23 cellular contexts compared by ENCODE assay signal in genomic region chr1:176543360-176544136, GRCh38.
"Had no signal": no experiment of that assay in that cellular context is flagged by ENCODE, and none has a peak within 500 bp of the region (broad histone marks: within the 10 kb centered on the region; RNA-seq: fewer than 3 reads in every experiment).

No MANE protein-coding gene starts in this region.

- H3K27ac ChIP-seq: breast epithelium had no signal

- H3K9me3 ChIP-seq: breast epithelium, MG63 had no signal

- H3K4me1 ChIP-seq: breast epithelium had no signal

- DNase-seq: activated CD4-positive, alpha-beta T cell treated with anti-CD3 and anti-CD28 coated beads for 48 hours; activated CD4-positive, alpha-beta T cell treated with anti-CD3 and anti-CD28 coated beads, Interleukin-2, amount 50 U/mL, for 4 hours; activated CD4-positive, CD25-positive, alpha-beta regulatory T cell treated with anti-CD3 and anti-CD28 coated beads, Interleukin-2, amount 50 U/mL, for 72 hours; activated CD8-positive, alpha-beta memory T cell treated with anti-CD3 and anti-CD28 coated beads, Interleukin-2, amount 50 U/mL, for 48 hours; activated CD8-positive, alpha-beta T cell treated with anti-CD3 and anti-CD28 coated beads, Interleukin-2, amount 10 ng/mL, durations not matched to agents 7 days and 5 days; activated effector memory CD4-positive, alpha-beta T cell treated with Interleukin-2 at 50 U/mL for 16 hours; activated naive CD4-positive, alpha-beta T cell; activated T-cell treated with anti-CD3 and anti-CD28 coated beads, Interleukin-2, amount 50 U/mL, for 24 hours; aorta; caudate nucleus; MG63; NCI-H1092; NCI-H1417; NCI-H1930; NCI-H2171; NCI-H2227 treated with DMSO at 0.1 percent for 48 hours; NCI-H446 treated with DMSO at 0.1 percent for 48 hours; NCI-H524 treated with DMSO at 0.1 percent for 48 hours; NCI-H748 treated with DMSO at 0.1 percent for 48 hours; SIG-M5; T-cell had no signal

- ATAC-seq: activated CD8-positive, alpha-beta T cell treated with anti-CD3 and anti-CD28 coated beads, Interleukin-2, amount 10 ng/mL, durations not matched to agents 7 days and 5 days; T-cell had no signal

- H3K27me3 ChIP-seq: breast epithelium, MG63 had no signal

- FAIRE-seq: RCC 7860 had no signal

- H3K4me3 ChIP-seq: breast epithelium, MG63 had no signal

- H3K36me3 ChIP-seq: breast epithelium, MG63 had no signal
